In the genomic region with DNA sequence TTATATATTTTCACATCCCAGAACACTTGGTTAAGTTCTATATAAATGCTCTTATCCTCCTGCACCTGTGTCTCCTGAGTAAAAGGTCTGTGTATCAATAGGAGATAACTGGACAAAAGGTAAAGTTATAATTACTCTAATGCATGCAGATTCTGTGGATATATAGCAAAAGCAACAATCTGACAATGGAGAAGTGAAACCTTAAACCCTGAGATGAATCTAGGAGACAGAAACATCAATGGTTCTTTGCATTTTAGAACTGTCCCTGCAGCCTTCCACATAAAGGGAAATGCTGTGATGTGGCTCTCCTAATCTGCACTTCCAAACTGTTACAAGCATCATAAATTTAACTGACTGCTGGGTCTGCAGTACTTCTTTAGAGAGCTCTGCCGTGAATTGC, we compare ENCODE assay signal across 16 cellular contexts. TPM values are rescaled to one million over a fixed set of nuclear protein-coding genes. Genes with fewer than 3 reads are reported as not detected.
A peak's percentile ranks its signal among the peaks of the same experiment; 100 is the strongest.
DNase-seq lines count a peak whose midpoint lies in the region; ATAC-seq and TF ChIP-seq lines count a peak whose summit lies in the region.
"Had no signal": no experiment of that assay in that cellular context is flagged by ENCODE, and none has a peak within 500 bp of the region (broad histone marks: within the 10 kb centered on the region; RNA-seq: fewer than 3 reads in every experiment).

No MANE protein-coding gene starts in this region.

- no peaks in the 10 kb centered on the region for H3K27me3 ChIP-seq in dorsolateral prefrontal cortex
- H3K27me3 ChIP-seq: BLaER1 had no signal

- ATAC-seq in activated CD4-positive, CD25-positive, alpha-beta regulatory T cell treated with anti-CD3 and anti-CD28 coated beads, Interleukin-2, amount 50 U/mL, for 24 hours, result no peak

- TF ChIP-seq CTCF in dorsolateral prefrontal cortex (IDR thresholded peaks at IDR 0.05 in 54 of 56, conservative IDR thresholded peaks at IDR 0.05 in 2 of 56; ENCODE audit: low read depth in 1 of 56, partially characterized antibody in 56 of 56), result no peak

- DNase-seq in NCI-H2227 treated with DMSO at 0.1 percent for 48 hours (lab: John Stamatoyannopoulos, UW), result peak; percentile 19
- DNase-seq in NCI-H2227 (lab: John Stamatoyannopoulos, UW; ENCODE audit: unreplicated experiment), result no peak
- peak; percentile 15 for DNase-seq in NCI-H146 treated with DMSO at 0.1 percent for 48 hours (lab: John Stamatoyannopoulos, UW; ENCODE audit: unreplicated experiment)
- DNase-seq in RPMI8226, result peak; percentile 25
- no peak for DNase-seq in dorsolateral prefrontal cortex
- no peak for DNase-seq in COLO668 (lab: John Stamatoyannopoulos, UW; ENCODE audit: unreplicated experiment)
- DNase-seq: 8988T; AML-193; CD8-positive, alpha-beta memory T cell; DMS53; GF-D8; GOT3; H9; IMR-90 had no signal

- no peak overlapping the region for H3K4me3 ChIP-seq in dorsolateral prefrontal cortex
- H3K4me3 ChIP-seq: BLaER1 had no signal

- intact Hi-C loops in dorsolateral prefrontal cortex (cut with DNase I), result no loop called here

- H3K27ac ChIP-seq in dorsolateral prefrontal cortex, result no peak overlapping the region
- H3K27ac ChIP-seq: BLaER1 had no signal

RNA-seq across cellular contexts. Expression of gene FSIP2, which starts 42.9 kb away (rescaled TPM):
- total RNA-seq in dorsolateral prefrontal cortex, result 1 to 10 TPM in 107 of 120 experiments, under 1 TPM in 13; 0.40 to 7.4 (median 1.9) TPM
- total RNA-seq: CD8-positive, alpha-beta memory T cell had no signal

Comparison
In these comparisons a context has a peak if more than half of its experiments do, and no peak if none do; other contexts are left out.
1. DNase-seq: peak in NCI-H2227 treated with DMSO at 0.1 percent for 48 hours (single experiment), NCI-H146 treated with DMSO at 0.1 percent for 48 hours (single experiment) and RPMI8226 (single experiment); none in NCI-H2227 (single experiment), dorsolateral prefrontal cortex (0 of 10) and COLO668 (single experiment).